Comparison of ENCODE assay signal across 8 cellular contexts in the genomic region with DNA sequence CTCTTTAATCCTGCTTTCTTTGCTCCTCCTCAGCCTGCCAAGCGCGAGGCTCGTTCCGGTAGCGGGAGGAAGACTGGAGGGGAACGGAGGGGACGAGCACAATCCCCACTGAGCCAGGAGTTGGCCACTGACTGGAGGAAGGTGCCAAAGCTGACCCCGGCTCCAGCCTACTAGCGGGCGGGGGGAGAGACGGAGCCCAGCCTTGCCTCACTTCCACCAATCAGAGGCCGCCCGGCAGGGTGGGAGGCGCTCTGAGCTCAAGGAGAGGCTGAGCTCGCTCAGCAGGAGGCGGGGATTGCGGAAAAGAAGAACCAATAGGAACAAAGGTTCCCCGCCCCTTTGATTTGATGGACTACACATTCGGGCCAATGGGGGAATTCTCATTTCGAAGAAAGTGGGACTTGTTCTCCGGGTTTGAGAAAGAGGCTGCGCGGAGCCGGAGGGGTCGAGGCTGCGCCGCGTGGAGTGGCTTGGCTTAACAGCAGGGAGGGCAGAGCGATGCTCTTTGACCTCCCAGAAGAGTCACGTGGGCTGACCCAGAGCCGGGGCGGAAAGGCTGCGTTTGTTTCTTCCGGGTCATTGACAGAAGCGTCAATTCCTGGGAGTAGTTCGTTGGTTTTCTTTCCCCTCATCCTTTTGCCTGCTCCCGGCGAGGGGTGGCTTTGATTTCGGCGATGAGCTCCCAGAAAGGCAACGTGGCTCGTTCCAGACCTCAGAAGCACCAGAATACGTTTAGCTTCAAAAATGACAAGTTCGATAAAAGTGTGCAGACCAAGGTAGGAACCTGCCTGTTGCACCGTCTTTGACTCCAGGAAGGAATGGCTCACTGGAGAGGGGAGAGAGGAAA. TPM values are rescaled to one million over a fixed set of nuclear protein-coding genes. Genes with fewer than 3 reads are reported as not detected.
A peak's percentile ranks its signal among the peaks of the same experiment; 100 is the strongest.
DNase-seq lines count a peak whose midpoint lies in the region; ATAC-seq and TF ChIP-seq lines count a peak whose summit lies in the region.

Gene ABHD17B (minus strand): TSS at position 133 of the 847 bp plus-strand sequence. CDS start 36,113 bp downstream, outside the sequence.
A gene with protein sequence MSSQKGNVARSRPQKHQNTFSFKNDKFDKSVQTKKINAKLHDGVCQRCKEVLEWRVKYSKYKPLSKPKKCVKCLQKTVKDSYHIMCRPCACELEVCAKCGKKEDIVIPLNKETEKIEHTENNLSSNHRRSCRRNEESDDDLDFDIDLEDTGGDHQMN (plus strand): TSS at position 579 of the 847 bp plus-strand sequence. CDS start 96 bp downstream, at position 675.

- peak; percentile 91 to 98 (median 95) for DNase-seq in CD8-positive, alpha-beta T cell
- DNase-seq in HS-27A (ENCODE audit: low read depth) = peak; percentile 91
- peak; percentile 93 for DNase-seq in NK-92 (lab: John Stamatoyannopoulos, UW; ENCODE audit: unreplicated experiment)
- peak; percentile 95 for DNase-seq in activated CD8-positive, alpha-beta memory T cell treated with anti-CD3 and anti-CD28 coated beads for 24 hours
- peak; percentile 97 for DNase-seq in effector CD4-positive, alpha-beta T cell
- DNase-seq in lower lobe of right lung = peak; percentile 99
- DNase-seq in stimulated activated CD4-positive, alpha-beta T cell treated with anti-CD3 and anti-CD28 coated beads, TNF-alpha, amount 100 ng/mL, for 24 hours (ENCODE audit: low read depth in 3 of 3) = peak; percentile 92 to 96 (median 95)

- peaks cover 22% of the 10 kb centered on the region for H3K36me3 Mint-ChIP-seq in CD8-positive, alpha-beta T cell

- H3K4me1 Mint-ChIP-seq in CD8-positive, alpha-beta T cell (ENCODE audit: low read depth) = peaks cover 73% of the 10 kb centered on the region

- no peaks in the 10 kb centered on the region for H3K36me3 ChIP-seq in CD8-positive, alpha-beta T cell (ENCODE audit: insufficient read depth, low read length)
- no peaks in the 10 kb centered on the region for H3K36me3 ChIP-seq in lower lobe of right lung

- intact Hi-C loops in CD8-positive, alpha-beta T cell (cut with DNase I, micrococcal nuclease) = loop anchor here (1.0 to 5.0 kb wide), 10 partner anchors 13 to 1499 kb away; partner anchors contain the start of genes CEMIP2 (in 1 of the 2), KLF9 (in 1 of the 2) and ZFAND5 (in 1 of the 2)
- intact Hi-C loops in lower lobe of right lung (cut with DNase I) = no loop called here

- H3K4me3 Mint-ChIP-seq in CD8-positive, alpha-beta T cell = peak within 1 kb of the TSS; percentile 99

- H3K4me3 ChIP-seq in CD8-positive, alpha-beta T cell (ENCODE audit: low read depth, low read length) = peak within 1 kb of the TSS; percentile 80
- peak within 1 kb of the TSS; percentile 93 for H3K4me3 ChIP-seq in lower lobe of right lung

- H3K9me3 Mint-ChIP-seq in CD8-positive, alpha-beta T cell = no peaks in the 10 kb centered on the region

- H3K4me1 ChIP-seq in CD8-positive, alpha-beta T cell (ENCODE audit: insufficient read depth, low read length) = peaks cover 26% of the 10 kb centered on the region
- H3K4me1 ChIP-seq in lower lobe of right lung = peaks cover 36% of the 10 kb centered on the region

- peak; percentile 93 for ATAC-seq in CD8-positive, alpha-beta T cell
- ATAC-seq in GM19467 (IDR thresholded peaks at IDR 0.05; ENCODE audit: unreplicated experiment) = peak; percentile 93
- ATAC-seq in lower lobe of right lung = peak; percentile 99

- H3K9me3 ChIP-seq in CD8-positive, alpha-beta T cell (ENCODE audit: low read length) = no peaks in the 10 kb centered on the region
- no peaks in the 10 kb centered on the region for H3K9me3 ChIP-seq in lower lobe of right lung

- CTCF ChIA-PET in CD8-positive, alpha-beta T cell (lab: Charles Lee) = interaction anchor here (0.9 to 1.5 kb wide), 7 partner anchors 13 to 128 kb away, joined by 3 to 9 read pairs (median 4); no protein-coding TSS in a partner anchor

- no peaks in the 10 kb centered on the region for H3K27me3 ChIP-seq in CD8-positive, alpha-beta T cell (ENCODE audit: insufficient read depth, low read length)
- H3K27me3 ChIP-seq in lower lobe of right lung (ENCODE audit: low read depth) = no peaks in the 10 kb centered on the region

- peak within 1 kb of the TSS; percentile 63 for H3K27ac ChIP-seq in CD8-positive, alpha-beta T cell (ENCODE audit: low read depth, low read length)
- H3K27ac ChIP-seq in lower lobe of right lung = peak within 1 kb of the TSS; percentile 93

- H3K27ac Mint-ChIP-seq in CD8-positive, alpha-beta T cell = peak within 1 kb of the TSS; percentile 96

- H3K27me3 Mint-ChIP-seq in CD8-positive, alpha-beta T cell (ENCODE audit: low read depth) = no peaks in the 10 kb centered on the region

- POLR2A ChIA-PET in CD8-positive, alpha-beta T cell (lab: Charles Lee) = interaction anchor here (0.8 to 2.2 kb wide), 12 partner anchors 8 to 454 kb away, joined by 3 to 11 read pairs (median 4); partner anchors contain the start of genes CEMIP2 and ZFAND5

- no peak for TF ChIP-seq CTCF in CD8-positive, alpha-beta T cell (IDR thresholded peaks at IDR 0.05)
- no peak for TF ChIP-seq CTCF in lower lobe of right lung (IDR thresholded peaks at IDR 0.05)

RNA-seq across cellular contexts. Expression of gene ABHD17B, which starts in this region (rescaled TPM):
- 10 to 100 TPM; 31.5 to 33.7 TPM for total RNA-seq in CD8-positive, alpha-beta T cell
- total RNA-seq in lower lobe of right lung = 12.8 TPM

RNA-seq across cellular contexts. Expression of the second gene that starts in this region (rescaled TPM):
- 1 to 10 TPM; 3.1 to 4.0 TPM for total RNA-seq in CD8-positive, alpha-beta T cell
- 11.1 TPM for total RNA-seq in lower lobe of right lung

Comparison
In these comparisons a context has a peak if more than half of its experiments do, and no peak if none do; other contexts are left out.
1. Peak in every context shown above with its lines: DNase-seq, ATAC-seq, H3K4me3 ChIP-seq and H3K27ac ChIP-seq.